In the genomic region with DNA sequence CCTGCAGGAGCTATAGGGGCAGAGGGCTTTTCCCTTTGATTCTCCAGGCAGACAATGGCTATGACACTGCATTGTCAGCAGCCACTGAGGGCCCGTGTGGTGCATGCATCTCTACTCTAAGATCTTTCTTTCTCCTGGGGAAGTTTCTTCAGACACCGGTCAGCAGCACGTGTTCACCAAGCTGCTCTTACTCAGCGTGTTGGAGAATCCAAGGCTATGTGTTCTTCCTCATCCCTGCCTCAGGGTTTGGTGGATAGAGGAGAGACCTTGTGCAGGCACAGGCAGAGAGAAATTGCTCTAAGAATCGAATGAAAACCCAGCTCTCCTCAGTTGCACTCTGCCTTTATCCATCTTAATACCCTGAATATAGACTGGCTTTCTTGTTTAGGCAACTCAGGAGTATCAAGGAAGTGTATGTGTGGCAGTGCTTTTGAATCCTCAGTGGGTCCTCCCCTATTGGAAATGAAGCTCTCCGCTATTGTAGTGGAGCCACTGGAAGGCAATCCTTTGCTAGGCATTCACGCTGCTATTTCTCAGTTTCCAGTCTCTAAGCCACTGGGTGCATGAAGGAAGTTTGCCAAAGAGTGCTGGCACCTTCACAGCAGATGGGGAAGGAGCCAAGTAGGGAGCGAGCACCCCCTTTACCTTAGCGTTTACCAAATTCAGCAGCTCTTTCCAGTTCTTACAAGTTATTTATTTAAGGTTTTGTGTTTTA, we compare ENCODE assay signal across 1 cellular context.
TF ChIP-seq lines count a peak whose summit lies in the region.

No MANE protein-coding gene starts in this region.

TF ChIP-seq in IMR-90, 13 proteins besides CTCF, POLR2A, EP300 and RAD21 (continued from another document):
- TF ChIP-seq MAFK (IDR thresholded peaks at IDR 0.05; ENCODE audit: low read depth, low read length) (no peak), NFE2L2 (IDR thresholded peaks at IDR 0.05; ENCODE audit: low read depth, low read length) (no peak)
